1 cellular context compared by ENCODE assay signal in the genomic region with DNA sequence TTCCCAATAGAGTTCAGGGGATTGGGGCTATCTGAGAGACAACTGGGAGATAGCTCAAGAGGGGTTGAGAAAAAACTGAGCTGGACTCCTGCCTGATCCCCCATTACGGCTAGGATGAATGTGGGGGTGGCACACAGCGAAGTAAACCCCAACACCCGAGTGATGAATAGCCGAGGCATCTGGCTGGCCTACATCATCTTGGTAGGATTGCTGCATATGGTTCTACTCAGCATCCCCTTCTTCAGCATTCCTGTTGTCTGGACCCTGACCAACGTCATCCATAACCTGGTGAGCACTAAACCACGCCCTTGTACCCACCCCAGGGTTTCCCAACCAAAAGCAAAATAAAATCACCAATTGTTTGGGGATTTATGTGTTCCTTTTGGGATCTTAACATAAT.
TF ChIP-seq lines count a peak whose summit lies in the region.

No MANE protein-coding gene starts in this region.

TF ChIP-seq in H1, 55 proteins besides CTCF, POLR2A, EP300 and RAD21:
- TF ChIP-seq POU5F1 (IDR thresholded peaks at IDR 0.05; ENCODE audit: low read depth, low read length) (no peak), SIX5 (IDR thresholded peaks at IDR 0.05; ENCODE audit: low read depth, low read length) (no peak), RFX5 (IDR thresholded peaks at IDR 0.05; ENCODE audit: borderline replicate concordance, low read depth, low read length) (no peak), TAF1 (IDR thresholded peaks at IDR 0.05; ENCODE audit: low read depth, low read length) (no peak), RXRA (IDR thresholded peaks at IDR 0.05; ENCODE audit: insufficient read depth, low read depth, low read length) (no peak), POLR2AphosphoS5 (IDR thresholded peaks at IDR 0.05; ENCODE audit: low read depth, low read length) (no peak), EGR1 (IDR thresholded peaks at IDR 0.05; ENCODE audit: borderline replicate concordance, low read depth, low read length) (no peak), ZNF274 (IDR thresholded peaks at IDR 0.05; ENCODE audit: borderline replicate concordance, extremely low read depth, low read length) (no peak), SUZ12 (IDR thresholded peaks at IDR 0.05; ENCODE audit: low read length) (no peak), SP2 (IDR thresholded peaks at IDR 0.05; ENCODE audit: low read length) (no peak), SAP30 (IDR thresholded peaks at IDR 0.05; ENCODE audit: insufficient read depth, insufficient replicate concordance, low read length) (no peak), NRF1 (IDR thresholded peaks at IDR 0.05; ENCODE audit: low read depth, low read length) (no peak), RBBP5 (IDR thresholded peaks at IDR 0.05; ENCODE audit: borderline replicate concordance, low read depth, low read length) (no peak), PHF8 (conservative IDR thresholded peaks at IDR 0.05; ENCODE audit: low read depth, low read length) (no peak), YY1 (IDR thresholded peaks at IDR 0.05; ENCODE audit: low read depth, low read length) (no peak), RNF2 (IDR thresholded peaks at IDR 0.05; ENCODE audit: borderline replicate concordance, low read depth, low read length, missing control alignments, poor library complexity, severe bottlenecking) (no peak), TAF7 (optimal IDR thresholded peaks at IDR 0.05; ENCODE audit: borderline replicate concordance, low read depth, low read length) (no peak), SIRT6 (IDR thresholded peaks at IDR 0.05; ENCODE audit: low read length) (no peak)
- TF ChIP-seq, protein P1, sequence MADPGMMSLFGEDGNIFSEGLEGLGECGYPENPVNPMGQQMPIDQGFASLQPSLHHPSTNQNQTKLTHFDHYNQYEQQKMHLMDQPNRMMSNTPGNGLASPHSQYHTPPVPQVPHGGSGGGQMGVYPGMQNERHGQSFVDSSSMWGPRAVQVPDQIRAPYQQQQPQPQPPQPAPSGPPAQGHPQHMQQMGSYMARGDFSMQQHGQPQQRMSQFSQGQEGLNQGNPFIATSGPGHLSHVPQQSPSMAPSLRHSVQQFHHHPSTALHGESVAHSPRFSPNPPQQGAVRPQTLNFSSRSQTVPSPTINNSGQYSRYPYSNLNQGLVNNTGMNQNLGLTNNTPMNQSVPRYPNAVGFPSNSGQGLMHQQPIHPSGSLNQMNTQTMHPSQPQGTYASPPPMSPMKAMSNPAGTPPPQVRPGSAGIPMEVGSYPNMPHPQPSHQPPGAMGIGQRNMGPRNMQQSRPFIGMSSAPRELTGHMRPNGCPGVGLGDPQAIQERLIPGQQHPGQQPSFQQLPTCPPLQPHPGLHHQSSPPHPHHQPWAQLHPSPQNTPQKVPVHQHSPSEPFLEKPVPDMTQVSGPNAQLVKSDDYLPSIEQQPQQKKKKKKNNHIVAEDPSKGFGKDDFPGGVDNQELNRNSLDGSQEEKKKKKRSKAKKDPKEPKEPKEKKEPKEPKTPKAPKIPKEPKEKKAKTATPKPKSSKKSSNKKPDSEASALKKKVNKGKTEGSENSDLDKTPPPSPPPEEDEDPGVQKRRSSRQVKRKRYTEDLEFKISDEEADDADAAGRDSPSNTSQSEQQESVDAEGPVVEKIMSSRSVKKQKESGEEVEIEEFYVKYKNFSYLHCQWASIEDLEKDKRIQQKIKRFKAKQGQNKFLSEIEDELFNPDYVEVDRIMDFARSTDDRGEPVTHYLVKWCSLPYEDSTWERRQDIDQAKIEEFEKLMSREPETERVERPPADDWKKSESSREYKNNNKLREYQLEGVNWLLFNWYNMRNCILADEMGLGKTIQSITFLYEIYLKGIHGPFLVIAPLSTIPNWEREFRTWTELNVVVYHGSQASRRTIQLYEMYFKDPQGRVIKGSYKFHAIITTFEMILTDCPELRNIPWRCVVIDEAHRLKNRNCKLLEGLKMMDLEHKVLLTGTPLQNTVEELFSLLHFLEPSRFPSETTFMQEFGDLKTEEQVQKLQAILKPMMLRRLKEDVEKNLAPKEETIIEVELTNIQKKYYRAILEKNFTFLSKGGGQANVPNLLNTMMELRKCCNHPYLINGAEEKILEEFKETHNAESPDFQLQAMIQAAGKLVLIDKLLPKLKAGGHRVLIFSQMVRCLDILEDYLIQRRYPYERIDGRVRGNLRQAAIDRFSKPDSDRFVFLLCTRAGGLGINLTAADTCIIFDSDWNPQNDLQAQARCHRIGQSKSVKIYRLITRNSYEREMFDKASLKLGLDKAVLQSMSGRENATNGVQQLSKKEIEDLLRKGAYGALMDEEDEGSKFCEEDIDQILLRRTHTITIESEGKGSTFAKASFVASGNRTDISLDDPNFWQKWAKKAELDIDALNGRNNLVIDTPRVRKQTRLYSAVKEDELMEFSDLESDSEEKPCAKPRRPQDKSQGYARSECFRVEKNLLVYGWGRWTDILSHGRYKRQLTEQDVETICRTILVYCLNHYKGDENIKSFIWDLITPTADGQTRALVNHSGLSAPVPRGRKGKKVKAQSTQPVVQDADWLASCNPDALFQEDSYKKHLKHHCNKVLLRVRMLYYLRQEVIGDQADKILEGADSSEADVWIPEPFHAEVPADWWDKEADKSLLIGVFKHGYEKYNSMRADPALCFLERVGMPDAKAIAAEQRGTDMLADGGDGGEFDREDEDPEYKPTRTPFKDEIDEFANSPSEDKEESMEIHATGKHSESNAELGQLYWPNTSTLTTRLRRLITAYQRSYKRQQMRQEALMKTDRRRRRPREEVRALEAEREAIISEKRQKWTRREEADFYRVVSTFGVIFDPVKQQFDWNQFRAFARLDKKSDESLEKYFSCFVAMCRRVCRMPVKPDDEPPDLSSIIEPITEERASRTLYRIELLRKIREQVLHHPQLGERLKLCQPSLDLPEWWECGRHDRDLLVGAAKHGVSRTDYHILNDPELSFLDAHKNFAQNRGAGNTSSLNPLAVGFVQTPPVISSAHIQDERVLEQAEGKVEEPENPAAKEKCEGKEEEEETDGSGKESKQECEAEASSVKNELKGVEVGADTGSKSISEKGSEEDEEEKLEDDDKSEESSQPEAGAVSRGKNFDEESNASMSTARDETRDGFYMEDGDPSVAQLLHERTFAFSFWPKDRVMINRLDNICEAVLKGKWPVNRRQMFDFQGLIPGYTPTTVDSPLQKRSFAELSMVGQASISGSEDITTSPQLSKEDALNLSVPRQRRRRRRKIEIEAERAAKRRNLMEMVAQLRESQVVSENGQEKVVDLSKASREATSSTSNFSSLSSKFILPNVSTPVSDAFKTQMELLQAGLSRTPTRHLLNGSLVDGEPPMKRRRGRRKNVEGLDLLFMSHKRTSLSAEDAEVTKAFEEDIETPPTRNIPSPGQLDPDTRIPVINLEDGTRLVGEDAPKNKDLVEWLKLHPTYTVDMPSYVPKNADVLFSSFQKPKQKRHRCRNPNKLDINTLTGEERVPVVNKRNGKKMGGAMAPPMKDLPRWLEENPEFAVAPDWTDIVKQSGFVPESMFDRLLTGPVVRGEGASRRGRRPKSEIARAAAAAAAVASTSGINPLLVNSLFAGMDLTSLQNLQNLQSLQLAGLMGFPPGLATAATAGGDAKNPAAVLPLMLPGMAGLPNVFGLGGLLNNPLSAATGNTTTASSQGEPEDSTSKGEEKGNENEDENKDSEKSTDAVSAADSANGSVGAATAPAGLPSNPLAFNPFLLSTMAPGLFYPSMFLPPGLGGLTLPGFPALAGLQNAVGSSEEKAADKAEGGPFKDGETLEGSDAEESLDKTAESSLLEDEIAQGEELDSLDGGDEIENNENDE (IDR thresholded peaks at IDR 0.05; ENCODE audit: insufficient replicate concordance, low read length) = no peak
- TF ChIP-seq, protein P2, sequence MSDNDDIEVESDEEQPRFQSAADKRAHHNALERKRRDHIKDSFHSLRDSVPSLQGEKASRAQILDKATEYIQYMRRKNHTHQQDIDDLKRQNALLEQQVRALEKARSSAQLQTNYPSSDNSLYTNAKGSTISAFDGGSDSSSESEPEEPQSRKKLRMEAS (IDR thresholded peaks at IDR 0.05) = no peak
TF ChIP-seq in H1: peak in this region for 0.
